In the genomic region with DNA sequence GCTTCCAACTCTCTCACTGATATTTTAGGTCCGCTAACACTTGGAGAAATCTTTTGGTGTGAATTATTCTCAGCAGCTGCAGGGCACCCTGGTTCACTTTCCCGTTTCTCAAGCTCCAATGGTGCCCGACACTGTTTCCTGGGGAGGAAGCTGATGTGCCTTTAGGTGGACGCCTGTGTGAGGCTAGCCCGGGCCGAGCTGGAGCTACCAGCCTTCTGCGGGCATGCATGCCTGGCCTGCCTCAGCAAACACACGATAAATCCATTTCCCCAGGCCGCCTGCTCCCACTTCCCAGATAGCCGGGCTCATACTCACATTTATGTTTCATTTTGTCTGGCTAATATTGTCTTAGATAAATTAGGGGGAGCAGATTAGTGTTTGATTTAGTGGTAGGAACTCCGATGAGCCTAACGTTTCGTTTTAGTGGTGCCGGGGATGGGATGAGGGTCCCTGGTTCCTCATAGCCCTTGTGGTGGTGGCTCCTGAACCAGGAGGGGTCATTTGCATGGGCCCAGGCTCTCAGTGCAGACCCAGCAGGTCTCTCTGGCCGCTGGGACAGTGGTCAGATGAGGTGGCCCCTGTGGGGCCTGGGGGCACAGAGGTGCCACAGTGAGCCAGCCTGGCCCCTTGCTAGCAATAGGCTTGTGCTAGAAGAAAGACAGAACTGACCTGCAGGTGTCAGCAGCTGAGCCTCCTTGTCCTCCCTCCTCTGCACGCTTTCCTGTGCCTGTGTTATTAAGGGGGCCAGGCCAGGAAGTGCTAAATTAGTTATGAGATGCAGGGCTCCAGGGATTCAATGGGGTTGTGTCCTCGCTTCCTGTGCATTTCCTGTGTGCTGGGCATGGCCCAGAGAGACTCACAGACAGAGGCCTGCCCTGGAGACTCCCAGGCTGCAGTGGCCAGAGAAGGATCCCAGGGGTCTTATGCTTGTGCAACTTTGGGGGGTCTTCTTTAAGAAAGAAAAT, we compare ENCODE assay signal across 14 cellular contexts.
DNase-seq lines count a peak whose midpoint lies in the region; ATAC-seq and TF ChIP-seq lines count a peak whose summit lies in the region.
"Had no signal": no experiment of that assay in that cellular context is flagged by ENCODE, and none has a peak within 500 bp of the region (broad histone marks: within the 10 kb centered on the region; RNA-seq: fewer than 3 reads in every experiment).

No MANE protein-coding gene starts in this region.

- H3K4me1 Mint-ChIP-seq in stimulated activated effector memory CD8-positive, alpha-beta T cell treated with anti-CD3 and anti-CD28 coated beads, Interleukin-12 subunit alpha, Interleukin-12 subunit beta, amount 100 ng/mL, for 72 hours: peaks cover 18% of the 10 kb centered on the region

- no peak for TF ChIP-seq CTCF in RWPE1 (conservative IDR thresholded peaks at IDR 0.05; ENCODE audit: low read depth)
- TF ChIP-seq CTCF in spleen (IDR thresholded peaks at IDR 0.05 in 8 of 11, conservative IDR thresholded peaks at IDR 0.05 in 3 of 11): no peak
- TF ChIP-seq CTCF in gastrocnemius medialis (IDR thresholded peaks at IDR 0.05 in 4 of 5, conservative IDR thresholded peaks at IDR 0.05 in 1 of 5): no peak

- DNase-seq in left ventricle myocardium superior: peak; percentile 20
- DNase-seq in cardiac septum (ENCODE audit: low spot score): no peak
- DNase-seq in RWPE1 (ENCODE audit: low spot score): no peak
- DNase-seq in spleen: peak; percentile 61
- DNase-seq in stimulated activated effector memory CD8-positive, alpha-beta T cell treated with anti-CD3 and anti-CD28 coated beads, Interleukin-12 subunit alpha, Interleukin-12 subunit beta, amount 100 ng/mL, for 72 hours (ENCODE audit: low spot score in 2 of 2): no peak
- no peak for DNase-seq in gastrocnemius medialis
- DNase-seq: NCI-H1694; occipital lobe; stimulated activated CD4-positive, alpha-beta T cell treated with anti-CD3 and anti-CD28 coated beads, Interleukin-4, amount 100 ng/mL, for 1 hour had no signal

- H3K4me3 ChIP-seq in iPS-15b (ENCODE audit: low read depth, low read length): no peak overlapping the region
- H3K4me3 ChIP-seq in spleen: no peak overlapping the region
- H3K4me3 ChIP-seq in gastrocnemius medialis: no peak overlapping the region
- H3K4me3 ChIP-seq: esophagus muscularis mucosa, suprapubic skin had no signal

- intact Hi-C loops in left ventricle myocardium superior (cut with micrococcal nuclease): no loop called here
- intact Hi-C loops in cardiac septum (cut with DNase I): no loop called here
- intact Hi-C loops in spleen (cut with DNase I; ENCODE audit: low total_unique reads): no loop called here
- intact Hi-C loops in gastrocnemius medialis (cut with DNase I; ENCODE audit: low total_unique reads): no loop called here

- CTCF ChIA-PET in RWPE1 (lab: Yijun Ruan, JAX): no interaction called here

- TF ChIP-seq POLR2A in spleen (IDR thresholded peaks at IDR 0.05) (no peak), gastrocnemius medialis (IDR thresholded peaks at IDR 0.05) (no peak)

- in situ Hi-C loops in gastrocnemius medialis (cut with MboI; ENCODE audit: low sequenced_read_pairs in 4 of 4): no loop called here

- H3K27ac ChIP-seq in RWPE1 (peak overlapping the region; percentile 16; the same call in 1 of the 2 replicates), spleen (peak overlapping the region in 1 of 8 donors; percentile 14), gastrocnemius medialis (no peak overlapping the region)
- H3K27ac ChIP-seq: esophagus muscularis mucosa, suprapubic skin had no signal

- H3K4me1 ChIP-seq in iPS-15b (ENCODE audit: control insufficient read depth, insufficient read depth, low read length) (peaks cover 12% of the 10 kb centered on the region), spleen (peaks cover 0 to 46% (median 12%) of the 10 kb centered on the region in 6 donors), gastrocnemius medialis (no peaks in the 10 kb centered on the region)

- H3K9me3 Mint-ChIP-seq in stimulated activated effector memory CD8-positive, alpha-beta T cell treated with anti-CD3 and anti-CD28 coated beads, Interleukin-12 subunit alpha, Interleukin-12 subunit beta, amount 100 ng/mL, for 72 hours: no peaks in the 10 kb centered on the region

- ATAC-seq in left ventricle myocardium superior: no peak
- ATAC-seq in stimulated activated effector memory CD8-positive, alpha-beta T cell treated with anti-CD3 and anti-CD28 coated beads, Interleukin-12 subunit alpha, Interleukin-12 subunit beta, amount 100 ng/mL, for 72 hours: no peak
- no peak for ATAC-seq in HG03097 (IDR thresholded peaks at IDR 0.05; ENCODE audit: low FRiP score, unreplicated experiment)
- ATAC-seq in gastrocnemius medialis: no peak

- H3K9me3 ChIP-seq in iPS-15b (ENCODE audit: control insufficient read depth, insufficient read depth, low read length): peaks cover under 1% of the 10 kb centered on the region
- peaks cover 0 to 13% (median 10%) of the 10 kb centered on the region in 8 donors for H3K9me3 ChIP-seq in spleen
- H3K9me3 ChIP-seq in gastrocnemius medialis: no peaks in the 10 kb centered on the region

- no peaks in the 10 kb centered on the region for H3K36me3 Mint-ChIP-seq in stimulated activated effector memory CD8-positive, alpha-beta T cell treated with anti-CD3 and anti-CD28 coated beads, Interleukin-12 subunit alpha, Interleukin-12 subunit beta, amount 100 ng/mL, for 72 hours

- H3K27ac Mint-ChIP-seq in stimulated activated effector memory CD8-positive, alpha-beta T cell treated with anti-CD3 and anti-CD28 coated beads, Interleukin-12 subunit alpha, Interleukin-12 subunit beta, amount 100 ng/mL, for 72 hours: no peak overlapping the region
- H3K27ac Mint-ChIP-seq: activated CD4-positive, alpha-beta T cell treated with anti-CD3 and anti-CD28 coated beads, Interleukin-2, amount 10 ng/mL, durations not matched to agents 7 days and 5 days had no signal

- POLR2A ChIA-PET in RWPE1 (lab: Yijun Ruan, JAX; ENCODE audit: low non-redundant PET): no interaction called here

- H3K4me3 Mint-ChIP-seq in stimulated activated effector memory CD8-positive, alpha-beta T cell treated with anti-CD3 and anti-CD28 coated beads, Interleukin-12 subunit alpha, Interleukin-12 subunit beta, amount 100 ng/mL, for 72 hours: no peak overlapping the region
- H3K4me3 Mint-ChIP-seq: activated CD4-positive, alpha-beta T cell treated with anti-CD3 and anti-CD28 coated beads, Interleukin-2, amount 10 ng/mL, durations not matched to agents 7 days and 5 days had no signal

- H3K36me3 ChIP-seq in iPS-15b (ENCODE audit: control insufficient read depth, insufficient read depth, low read length) (no peaks in the 10 kb centered on the region), spleen (no peaks in the 10 kb centered on the region), gastrocnemius medialis (no peaks in the 10 kb centered on the region)
- H3K36me3 ChIP-seq: esophagus muscularis mucosa, suprapubic skin had no signal

- H3K9ac ChIP-seq in iPS-15b (ENCODE audit: low read depth, low read length): peak overlapping the region; percentile 37

- H3K27me3 ChIP-seq in iPS-15b (ENCODE audit: control insufficient read depth, insufficient read depth, low read length) (no peaks in the 10 kb centered on the region), spleen (replicated peaks in 1 of 7) (peaks cover 0 to 34% (median 10%) of the 10 kb centered on the region in 7 donors), gastrocnemius medialis (peaks cover 4 to 18% (median 17%) of the 10 kb centered on the region in 3 donors)

- WGBS in spleen, 5 donors: 78 to 82% (median 80%) methylated on average over 12 to 17 of the region's 17 CpGs

Comparison
In these comparisons a context has a peak if more than half of its experiments do, and no peak if none do; other contexts are left out.
1. DNase-seq: peak in left ventricle myocardium superior (single experiment) and spleen (single experiment); none in cardiac septum (single experiment), RWPE1 (single experiment), stimulated activated effector memory CD8-positive, alpha-beta T cell treated with anti-CD3 and anti-CD28 coated beads, Interleukin-12 subunit alpha, Interleukin-12 subunit beta, amount 100 ng/mL, for 72 hours (0 of 2) and gastrocnemius medialis (0 of 2).